ENCODE assay signal across 11 cellular contexts in genomic region chr5:76953551-76954382, GRCh38. TPM values are rescaled to one million over a fixed set of nuclear protein-coding genes. Genes with fewer than 3 reads are reported as not detected.
DNase-seq lines count a peak whose midpoint lies in the region; ATAC-seq and TF ChIP-seq lines count a peak whose summit lies in the region.
"Had no signal": no experiment of that assay in that cellular context is flagged by ENCODE, and none has a peak within 500 bp of the region (broad histone marks: within the 10 kb centered on the region; RNA-seq: fewer than 3 reads in every experiment).

No MANE protein-coding gene starts in this region.

- H3K4me3 ChIP-seq in lung (no peak overlapping the region), thymus (ENCODE audit: low read length) (peak overlapping the region; percentile 6)

- 1% methylated on average over 76 to 81 of the region's 81 CpGs for WGBS in lung, 2 donors
- WGBS in thymus = 1% methylated on average over 81 of the region's 81 CpGs

- peak; percentile 34 for ATAC-seq in lung (ENCODE audit: insufficient read depth, low FRiP score)
- no peak for ATAC-seq in GM21381 (IDR thresholded peaks at IDR 0.05; ENCODE audit: unreplicated experiment)
- no peak for ATAC-seq in HG02642 (IDR thresholded peaks at IDR 0.05; ENCODE audit: poor library complexity, unreplicated experiment)

- peak; percentile 53 for DNase-seq in activated CD8-positive, alpha-beta memory T cell treated with anti-CD3 and anti-CD28 coated beads, Interleukin-2, amount 50 U/mL, for 48 hours
- no peak for DNase-seq in activated CD8-positive, alpha-beta memory T cell treated with anti-CD3 and anti-CD28 coated beads, Interleukin-2, amount 50 U/mL, for 4 hours
- DNase-seq in ecto neural progenitor cell (ENCODE audit: low spot score) (peak; percentile 66), lung (ENCODE audit: low spot score) (no peak), NCI-H2227 treated with DMSO at 0.1 percent for 48 hours (lab: John Stamatoyannopoulos, UW) (no peak)
- DNase-seq: NCI-H1930 had no signal

- no peak for TF ChIP-seq CTCF in lung (IDR thresholded peaks at IDR 0.05; ENCODE audit: control extremely low read depth, extremely low read depth)

- H3K27ac ChIP-seq in lung (ENCODE audit: low read depth in 1 of 2, low read length in 1 of 2) (no peak overlapping the region), thymus (ENCODE audit: low read depth) (no peak overlapping the region)

- H3K27me3 ChIP-seq in lung (ENCODE audit: control insufficient read depth, insufficient read depth) (peaks cover 3% of the 10 kb centered on the region), thymus (ENCODE audit: control insufficient read depth, insufficient read depth) (peaks cover 33% of the 10 kb centered on the region)

- H3K4me1 ChIP-seq in lung (ENCODE audit: control insufficient read depth in 2 of 2, insufficient read depth in 2 of 2, low read length in 2 of 2) (peaks cover 0 to 11% of the 10 kb centered on the region in 2 donors), thymus (ENCODE audit: control insufficient read depth, insufficient read depth, low read length) (no peaks in the 10 kb centered on the region)

- no peaks in the 10 kb centered on the region for H3K36me3 ChIP-seq in lung (ENCODE audit: control insufficient read depth in 2 of 2, insufficient read depth in 2 of 2, low read length in 2 of 2)
- no peaks in the 10 kb centered on the region for H3K36me3 ChIP-seq in thymus (ENCODE audit: control insufficient read depth, insufficient read depth)

- H3K9me3 ChIP-seq in lung (ENCODE audit: control insufficient read depth in 2 of 2, insufficient read depth in 1 of 2, low read length in 1 of 2) (peaks cover 0 to 3% of the 10 kb centered on the region in 2 donors), thymus (ENCODE audit: control insufficient read depth) (no peaks in the 10 kb centered on the region)

RNA-seq across cellular contexts. Expression of gene CRHBP, which starts 0.9 kb away (rescaled TPM):
- total RNA-seq in lung = under 1 TPM; 0.37 to 0.58 TPM
- polyA plus RNA-seq in lung (under 1 TPM; 0.21 to 0.30 TPM), thymus (0.78 TPM)
- total RNA-seq: H4 had no signal
- polyA plus RNA-seq: CD4-positive, CD25-positive, alpha-beta regulatory T cell had no signal

Comparison
In these comparisons a context has a peak if more than half of its experiments do, and no peak if none do; other contexts are left out.
1. DNase-seq: peak in activated CD8-positive, alpha-beta memory T cell treated with anti-CD3 and anti-CD28 coated beads, Interleukin-2, amount 50 U/mL, for 48 hours (single experiment) and ecto neural progenitor cell (single experiment); none in activated CD8-positive, alpha-beta memory T cell treated with anti-CD3 and anti-CD28 coated beads, Interleukin-2, amount 50 U/mL, for 4 hours (single experiment), lung (single experiment) and NCI-H2227 treated with DMSO at 0.1 percent for 48 hours (single experiment).